ENCODE assay signal across 6 cellular contexts in the genomic region with DNA sequence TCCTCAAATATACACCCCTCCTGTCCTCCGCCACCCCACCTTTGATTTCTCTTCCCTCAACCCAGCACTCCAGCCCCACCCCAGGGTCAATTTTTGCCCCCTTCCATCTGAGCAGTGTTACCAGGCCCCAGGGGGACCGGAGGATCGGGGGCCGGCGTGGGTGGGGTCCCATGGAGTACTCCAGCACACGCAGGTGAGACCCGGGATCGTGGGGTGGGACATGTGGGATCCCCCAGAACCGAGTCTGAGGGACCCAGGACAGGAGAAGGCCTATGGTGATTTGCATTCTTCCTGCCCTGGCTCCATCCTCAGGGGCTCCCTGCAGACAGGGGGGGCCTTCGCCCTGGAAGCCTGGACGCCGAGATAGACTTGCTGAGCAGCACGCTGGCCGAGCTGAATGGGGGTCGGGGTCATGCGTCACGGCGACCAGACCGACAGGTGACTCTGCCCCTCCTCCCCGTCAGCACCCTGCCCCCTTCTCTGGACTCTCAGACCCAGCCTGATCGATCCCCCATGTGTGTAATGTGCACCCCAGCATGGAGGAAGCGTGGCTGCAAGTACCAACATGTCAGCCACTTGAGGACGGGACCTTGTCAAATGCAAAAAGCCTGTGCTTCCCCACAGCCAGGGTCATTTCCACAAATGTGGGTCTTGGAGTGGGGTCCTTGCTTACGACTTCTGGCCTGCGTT. TPM values are rescaled to one million over a fixed set of nuclear protein-coding genes. Genes with fewer than 3 reads are reported as not detected.
A peak's percentile ranks its signal among the peaks of the same experiment; 100 is the strongest.
DNase-seq lines count a peak whose midpoint lies in the region; ATAC-seq and TF ChIP-seq lines count a peak whose summit lies in the region.

No MANE protein-coding gene starts in this region.

- peak overlapping the region; percentile 39 to 74 (median 71) for H3K27ac Mint-ChIP-seq in IgD-negative memory B cell

- H3K4me3 ChIP-seq in epithelial cell of esophagus (ENCODE audit: low read length) (peak overlapping the region; percentile 81), skin epidermis (peak overlapping the region; percentile 60 to 94 (median 77))

- peak; percentile 54 for DNase-seq in epithelial cell of esophagus (ENCODE audit: low read depth)
- no peak for DNase-seq in NCI-H446 (lab: John Stamatoyannopoulos, UW)
- DNase-seq in NCI-H1436 (lab: John Stamatoyannopoulos, UW) = no peak

- TF ChIP-seq CTCF in epithelial cell of esophagus (IDR thresholded peaks at IDR 0.05; ENCODE audit: insufficient read depth, low read depth, low read length, missing control alignments) = no peak

- H3K9me3 Mint-ChIP-seq in IgD-negative memory B cell = no peaks in the 10 kb centered on the region

- peak overlapping the region; percentile 81 to 100 (median 99) for H3K27ac ChIP-seq in skin epidermis

- peaks cover 0 to 6% (median 5%) of the 10 kb centered on the region in 3 donors for H3K4me1 Mint-ChIP-seq in IgD-negative memory B cell

- ATAC-seq in HG02973 (IDR thresholded peaks at IDR 0.05; ENCODE audit: unreplicated experiment) = no peak

- peaks cover 3% of the 10 kb centered on the region for H3K36me3 Mint-ChIP-seq in IgD-negative memory B cell

- H3K4me3 Mint-ChIP-seq in IgD-negative memory B cell = peak overlapping the region; percentile 71 to 88 (median 84)

- no peaks in the 10 kb centered on the region for H3K27me3 Mint-ChIP-seq in IgD-negative memory B cell

RNA-seq across cellular contexts. Expression of gene TRIP6, which starts 0.8 kb away (rescaled TPM):
- polyA plus RNA-seq in IgD-negative memory B cell = 4.6 TPM

RNA-seq across cellular contexts. Expression of gene SRRT, which starts 7.0 kb away (rescaled TPM):
- polyA plus RNA-seq in IgD-negative memory B cell = 79.7 TPM

RNA-seq across cellular contexts. Expression of gene SLC12A9, which starts 15.4 kb away (rescaled TPM):
- 11.4 TPM for polyA plus RNA-seq in IgD-negative memory B cell

RNA-seq across cellular contexts. Expression of gene UFSP1, which starts 21.6 kb away (rescaled TPM):
- polyA plus RNA-seq in IgD-negative memory B cell = 2.5 TPM

RNA-seq across cellular contexts. Expression of gene ACHE, which starts 27.7 kb away (rescaled TPM):
- polyA plus RNA-seq in IgD-negative memory B cell = not detected
